25 cellular contexts compared by ENCODE assay signal in the genomic region with DNA sequence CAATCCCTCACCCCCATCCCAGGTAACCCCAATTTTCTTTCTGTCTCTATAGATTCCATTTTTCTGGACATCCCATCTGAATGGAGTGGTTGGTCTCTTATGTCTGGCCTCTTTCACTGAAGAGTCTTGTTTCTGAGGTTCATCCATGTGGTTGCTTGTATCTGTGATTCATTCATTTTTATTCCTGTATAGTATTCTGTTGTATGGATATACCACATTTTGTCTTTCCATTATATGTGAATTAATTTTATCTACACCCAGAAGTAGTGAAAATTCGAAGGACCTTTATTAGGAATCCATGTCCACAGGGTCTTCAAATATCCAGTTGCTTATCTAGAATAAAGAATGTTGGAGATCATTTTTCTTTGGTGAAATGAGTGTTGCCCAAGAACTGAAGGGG.
"Had no signal": no experiment of that assay in that cellular context is flagged by ENCODE, and none has a peak within 500 bp of the region (broad histone marks: within the 10 kb centered on the region; RNA-seq: fewer than 3 reads in every experiment).

No MANE protein-coding gene starts in this region.

- H2AFZ ChIP-seq: hepatocyte had no signal

- H3K79me2 ChIP-seq: hepatocyte had no signal

- H3K27ac ChIP-seq: colonic mucosa, coronary artery, dorsolateral prefrontal cortex, epithelial cell of prostate, esophagus muscularis mucosa, esophagus squamous epithelium, foreskin keratinocyte, gastrocnemius medialis, gastroesophageal sphincter, heart left ventricle, heart right ventricle, hepatocyte had no signal

- H3K4me3 ChIP-seq: colonic mucosa, coronary artery, dorsolateral prefrontal cortex, esophagus muscularis mucosa, esophagus squamous epithelium, gastrocnemius medialis, gastroesophageal sphincter, heart left ventricle, heart right ventricle, hepatocyte had no signal

- H3K9me3 ChIP-seq: colonic mucosa, esophagus muscularis mucosa, esophagus squamous epithelium, gastrocnemius medialis had no signal

- H3K4me1 ChIP-seq: colonic mucosa, esophagus muscularis mucosa, foreskin keratinocyte, gastrocnemius medialis, gastroesophageal sphincter, heart left ventricle, heart right ventricle had no signal

- H3K36me3 ChIP-seq: colonic mucosa, esophagus muscularis mucosa, esophagus squamous epithelium, gastrocnemius medialis, gastroesophageal sphincter, heart left ventricle, heart right ventricle had no signal

- H3K4me2 ChIP-seq: hepatocyte had no signal

- ATAC-seq: effector memory CD8-positive, alpha-beta T cell; esophagus mucosa; foreskin keratinocyte; gastrocnemius medialis; gastroesophageal sphincter; heart left ventricle; heart right ventricle had no signal

- H3K27me3 ChIP-seq: colonic mucosa, foreskin keratinocyte, hepatocyte had no signal

- DNase-seq: colonic mucosa; cortex of kidney; dermis blood vessel endothelial cell; dorsolateral prefrontal cortex; effector CD4-positive, alpha-beta T cell; effector CD8-positive, alpha-beta T cell; effector memory CD4-positive, alpha-beta T cell; effector memory CD8-positive, alpha-beta T cell; endodermal cell; erythroblast; esophagus squamous epithelium; foreskin fibroblast; foreskin keratinocyte; foreskin melanocyte; gastrocnemius medialis; glutamatergic neuron; head of caudate nucleus; heart left ventricle; heart right ventricle had no signal
